ENCODE assay signal across 10 cellular contexts in genomic region chr11:2383823-2384722, GRCh38. TPM values are rescaled to one million over a fixed set of nuclear protein-coding genes. Genes with fewer than 3 reads are reported as not detected.
DNase-seq lines count a peak whose midpoint lies in the region; ATAC-seq, FAIRE-seq and TF ChIP-seq lines count a peak whose summit lies in the region.
"Had no signal": no experiment of that assay in that cellular context is flagged by ENCODE, and none has a peak within 500 bp of the region (broad histone marks: within the 10 kb centered on the region; RNA-seq: fewer than 3 reads in every experiment).

No MANE protein-coding gene starts in this region.

- H3F3A ChIP-seq in Loucy (ENCODE audit: low read depth), result no peaks in the 10 kb centered on the region

- no peaks in the 10 kb centered on the region for H3K9me2 ChIP-seq in Loucy (replicated peaks; ENCODE audit: low read depth, low read length)

- peaks cover 97% of the 10 kb centered on the region for H3K79me2 ChIP-seq in Loucy (ENCODE audit: insufficient read depth, low read length)

- H3K4me3 ChIP-seq in Loucy (ENCODE audit: low read length, poor library complexity, severe bottlenecking), result no peak overlapping the region

- peaks cover 14% of the 10 kb centered on the region for H3K36me3 Mint-ChIP-seq in CD4-positive, alpha-beta T cell (ENCODE audit: low read depth)
- no peaks in the 10 kb centered on the region for H3K36me3 Mint-ChIP-seq in nephron (ENCODE audit: low read depth)

- peak overlapping the region; percentile 75 for H3K27ac Mint-ChIP-seq in CD4-positive, alpha-beta T cell
- H3K27ac Mint-ChIP-seq in nephron, result peak overlapping the region; percentile 66 to 90 (median 75)

- H3K4me1 Mint-ChIP-seq in CD4-positive, alpha-beta T cell (ENCODE audit: low read depth), result peaks cover 73% of the 10 kb centered on the region
- peaks cover 29% of the 10 kb centered on the region for H3K4me1 Mint-ChIP-seq in nephron

- ATAC-seq in CD4-positive, alpha-beta T cell (ENCODE audit: poor library complexity), result peak; percentile 25
- no peak for ATAC-seq in GM18517 (IDR thresholded peaks at IDR 0.05; ENCODE audit: unreplicated experiment)

- H3K9me3 ChIP-seq in CD4-positive, alpha-beta T cell (ENCODE audit: control insufficient read depth, low read length), result no peaks in the 10 kb centered on the region
- H3K9me3 ChIP-seq in Loucy (ENCODE audit: insufficient read depth, low read depth, low read length), result no peaks in the 10 kb centered on the region

- peak in 3 of 10 experiments; percentile 12 to 36 (median 29) for DNase-seq in CD4-positive, alpha-beta T cell
- DNase-seq in effector CD8-positive, alpha-beta T cell (lab: John Stamatoyannopoulos, UW), result peak; percentile 28
- DNase-seq in GM19239 (ENCODE audit: insufficient read length, low spot score), result no peak
- DNase-seq in NCI-H446 treated with DMSO at 0.1 percent for 48 hours (lab: John Stamatoyannopoulos, UW), result no peak
- DNase-seq in NCI-H774 (lab: John Stamatoyannopoulos, UW), result no peak
- DNase-seq: activated naive CD8-positive, alpha-beta T cell treated with anti-CD3 and anti-CD28 coated beads, Interleukin-2, amount 10 ng/mL, durations not matched to agents 7 days and 5 days; NCI-H1105 had no signal

- POLR2A ChIA-PET in CD4-positive, alpha-beta T cell (lab: Charles Lee), result no interaction called here

- H4K20me1 ChIP-seq in Loucy (ENCODE audit: insufficient read depth, low read length, poor library complexity, severe bottlenecking), result peaks cover 96% of the 10 kb centered on the region

- H3K36me3 ChIP-seq in Loucy (ENCODE audit: insufficient read depth, low read length), result no peaks in the 10 kb centered on the region

- no peaks in the 10 kb centered on the region for H3K27me3 Mint-ChIP-seq in CD4-positive, alpha-beta T cell
- H3K27me3 Mint-ChIP-seq in nephron (ENCODE audit: low read depth), result no peaks in the 10 kb centered on the region
- H3K27me3 Mint-ChIP-seq: activated naive CD8-positive, alpha-beta T cell treated with anti-CD3 and anti-CD28 coated beads, Interleukin-2, amount 10 ng/mL, durations not matched to agents 7 days and 5 days had no signal

- H3K27me3 ChIP-seq in CD4-positive, alpha-beta T cell (ENCODE audit: control insufficient read depth, insufficient read depth, low read length), result no peaks in the 10 kb centered on the region
- no peaks in the 10 kb centered on the region for H3K27me3 ChIP-seq in Loucy (ENCODE audit: insufficient read depth, low read length, poor library complexity, severe bottlenecking)

- H2AFZ ChIP-seq in Loucy (ENCODE audit: low read length), result no peak overlapping the region

- H3K9ac ChIP-seq in Loucy (ENCODE audit: low read depth, low read length, poor library complexity, severe bottlenecking), result no peak overlapping the region

- H3K9me3 Mint-ChIP-seq in CD4-positive, alpha-beta T cell, result no peaks in the 10 kb centered on the region
- no peaks in the 10 kb centered on the region for H3K9me3 Mint-ChIP-seq in nephron
- H3K9me3 Mint-ChIP-seq: activated naive CD8-positive, alpha-beta T cell treated with anti-CD3 and anti-CD28 coated beads, Interleukin-2, amount 10 ng/mL, durations not matched to agents 7 days and 5 days had no signal

- peak overlapping the region; percentile 56 for H3K4me3 Mint-ChIP-seq in CD4-positive, alpha-beta T cell
- H3K4me3 Mint-ChIP-seq in nephron, result peak overlapping the region in 2 of 3 experiments; percentile 48 to 56
- H3K4me3 Mint-ChIP-seq: activated naive CD8-positive, alpha-beta T cell treated with anti-CD3 and anti-CD28 coated beads, Interleukin-2, amount 10 ng/mL, durations not matched to agents 7 days and 5 days had no signal

- CTCF ChIA-PET in CD4-positive, alpha-beta T cell (lab: Charles Lee), result interaction anchor here (1.5 kb wide), 1 partner anchor 37 kb away, joined by 4 read pairs; no protein-coding TSS in a partner anchor

- H3K4me1 ChIP-seq in Loucy (ENCODE audit: insufficient read depth, low read length, poor library complexity, severe bottlenecking), result peaks cover 70% of the 10 kb centered on the region

- no peak for FAIRE-seq in GM19239 (lab: Jason Lieb, UNC)

- no peak for TF ChIP-seq CTCF in CD4-positive, alpha-beta T cell (IDR thresholded peaks at IDR 0.05)
- TF ChIP-seq CTCF in Loucy (conservative IDR thresholded peaks at IDR 0.05; ENCODE audit: low read length) (no peak), nephron (IDR thresholded peaks at IDR 0.05; ENCODE audit: unreplicated experiment in 3 of 3) (no peak)

- intact Hi-C loops in CD4-positive, alpha-beta T cell (cut with DNase I, micrococcal nuclease), result no loop called here

- H3K27ac ChIP-seq in CD4-positive, alpha-beta T cell (ENCODE audit: low read depth, low read length), result no peak overlapping the region

- peak overlapping the region; percentile 45 for H3K4me2 ChIP-seq in Loucy (ENCODE audit: low read depth, low read length, poor library complexity, severe bottlenecking)

RNA-seq across cellular contexts. Expression of gene CD81, which starts 7.0 kb away (rescaled TPM):
- 100 to 1,000 TPM; 181 to 183 TPM for total RNA-seq in CD4-positive, alpha-beta T cell

RNA-seq across cellular contexts. Expression of gene TSSC4, which starts 16.5 kb away (rescaled TPM):
- total RNA-seq in CD4-positive, alpha-beta T cell, result 10 to 100 TPM; 47.5 to 50.0 TPM
